Comparison of ENCODE assay signal across 24 cellular contexts in the genomic region with DNA sequence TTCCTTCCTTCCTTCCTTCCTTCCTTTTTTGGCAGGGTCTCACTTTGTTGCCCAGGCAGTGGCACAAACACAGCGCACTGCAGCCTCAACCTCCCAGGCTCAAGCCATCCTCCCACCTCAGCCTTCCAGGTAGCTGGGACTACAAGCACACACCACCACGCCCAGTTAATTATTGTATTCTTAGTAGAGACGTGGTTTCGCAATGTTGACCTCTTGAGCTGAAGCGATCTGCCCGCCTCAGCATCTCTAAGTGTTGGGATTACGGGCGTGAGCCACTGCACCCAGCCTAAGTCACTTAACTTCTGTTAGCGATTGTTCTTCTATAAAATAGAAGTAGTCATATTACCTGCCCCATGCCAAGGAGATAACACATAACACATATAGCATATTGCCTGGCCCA. TPM values are rescaled to one million over a fixed set of nuclear protein-coding genes. Genes with fewer than 3 reads are reported as not detected.
A peak's percentile ranks its signal among the peaks of the same experiment; 100 is the strongest.
DNase-seq lines count a peak whose midpoint lies in the region; ATAC-seq, FAIRE-seq and TF ChIP-seq lines count a peak whose summit lies in the region.
"Had no signal": no experiment of that assay in that cellular context is flagged by ENCODE, and none has a peak within 500 bp of the region (broad histone marks: within the 10 kb centered on the region; RNA-seq: fewer than 3 reads in every experiment).

No MANE protein-coding gene starts in this region.

- H3K27ac ChIP-seq in RWPE2 (ENCODE audit: poor library complexity, severe bottlenecking) = peak overlapping the region; percentile 80
- H3K27ac ChIP-seq: brain microvascular endothelial cell, prostate gland, tibial artery had no signal

- ATAC-seq in RWPE2 (ENCODE audit: low read depth) = no peak
- ATAC-seq in stimulated activated memory B cell treated with anti-CD40 and anti-IgM and Interleukin-4, amounts not matched to agents 10 μg/mL and 1 μg/mL and 100 μg/mL, for 72 hours = no peak
- ATAC-seq: left ventricle myocardium superior, SK-N-SH treated with all-trans-retinoic acid at 6 μM for 48 hours had no signal

- H3K36me3 Mint-ChIP-seq in stimulated activated memory B cell treated with anti-CD40 and anti-IgM and Interleukin-4, amounts not matched to agents 10 μg/mL and 1 μg/mL and 100 μg/mL, for 72 hours = no peaks in the 10 kb centered on the region
- H3K36me3 Mint-ChIP-seq: activated naive CD8-positive, alpha-beta T cell treated with anti-CD3 and anti-CD28 coated beads for 36 hours had no signal

- CTCF ChIA-PET in HEK293T (lab: Yijun Ruan, JAX) = no interaction called here

- H3K4me1 ChIP-seq in RWPE2 (ENCODE audit: insufficient read depth, poor library complexity, severe bottlenecking) = peaks cover 19% of the 10 kb centered on the region
- H3K4me1 ChIP-seq: prostate gland had no signal

- peaks cover 20% of the 10 kb centered on the region for H3K27me3 Mint-ChIP-seq in stimulated activated memory B cell treated with anti-CD40 and anti-IgM and Interleukin-4, amounts not matched to agents 10 μg/mL and 1 μg/mL and 100 μg/mL, for 72 hours

- POLR2A ChIA-PET in HEK293T (lab: Yijun Ruan, JAX) = no interaction called here

- no peaks in the 10 kb centered on the region for H3K36me3 ChIP-seq in RWPE2 (ENCODE audit: low read depth)
- H3K36me3 ChIP-seq: brain microvascular endothelial cell, prostate gland, tibial artery had no signal

- no peaks in the 10 kb centered on the region for H3K9me3 Mint-ChIP-seq in stimulated activated memory B cell treated with anti-CD40 and anti-IgM and Interleukin-4, amounts not matched to agents 10 μg/mL and 1 μg/mL and 100 μg/mL, for 72 hours
- H3K9me3 Mint-ChIP-seq: activated naive CD8-positive, alpha-beta T cell treated with anti-CD3 and anti-CD28 coated beads for 36 hours; H9 had no signal

- peaks cover 20% of the 10 kb centered on the region for H3K4me1 Mint-ChIP-seq in stimulated activated memory B cell treated with anti-CD40 and anti-IgM and Interleukin-4, amounts not matched to agents 10 μg/mL and 1 μg/mL and 100 μg/mL, for 72 hours

- no peak overlapping the region for H3K4me3 Mint-ChIP-seq in stimulated activated memory B cell treated with anti-CD40 and anti-IgM and Interleukin-4, amounts not matched to agents 10 μg/mL and 1 μg/mL and 100 μg/mL, for 72 hours
- H3K4me3 Mint-ChIP-seq: activated naive CD8-positive, alpha-beta T cell treated with anti-CD3 and anti-CD28 coated beads for 36 hours; H9 had no signal

- H3K4me3 ChIP-seq in RWPE2 (ENCODE audit: severe bottlenecking) = no peak overlapping the region
- H3K4me3 ChIP-seq: prostate gland, tibial artery had no signal

- H3K27me3 ChIP-seq in RWPE2 (ENCODE audit: insufficient read depth, poor library complexity, severe bottlenecking) = no peaks in the 10 kb centered on the region
- H3K27me3 ChIP-seq: brain microvascular endothelial cell, tibial artery had no signal

- no peaks in the 10 kb centered on the region for H3K9me3 ChIP-seq in RWPE2 (ENCODE audit: severe bottlenecking)
- H3K9me3 ChIP-seq: prostate gland, tibial artery had no signal

- FAIRE-seq in HTR-8/SVneo (lab: Jason Lieb, UNC) = peak; percentile 28
- FAIRE-seq: A204.1, GM18507, RCC 7860 had no signal

- H3K27ac Mint-ChIP-seq in stimulated activated memory B cell treated with anti-CD40 and anti-IgM and Interleukin-4, amounts not matched to agents 10 μg/mL and 1 μg/mL and 100 μg/mL, for 72 hours = no peak overlapping the region
- H3K27ac Mint-ChIP-seq: activated naive CD8-positive, alpha-beta T cell treated with anti-CD3 and anti-CD28 coated beads for 36 hours had no signal

- DNase-seq in DMS79 treated with DMSO at 0.1 percent for 48 hours (lab: John Stamatoyannopoulos, UW) (peak; percentile 20), DMS79 (lab: John Stamatoyannopoulos, UW) (no peak), HTR-8/SVneo (ENCODE audit: insufficient read length, low spot score) (no peak), RWPE2 (ENCODE audit: low spot score) (no peak), mucosa of gallbladder (ENCODE audit: low spot score) (peak; percentile 45), HEK293T (ENCODE audit: extremely low spot score) (no peak), NCI-H2081 (lab: John Stamatoyannopoulos, UW) (no peak)
- DNase-seq: activated CD4-positive, alpha-beta T cell treated with anti-CD3 and anti-CD28 coated beads, Interleukin-2, amount 50 U/mL, for 48 hours; activated naive CD8-positive, alpha-beta T cell treated with anti-CD3 and anti-CD28 coated beads for 36 hours; activated T-cell treated with anti-CD3 and anti-CD28 coated beads, Interleukin-2, amount 50 U/mL, for 1 hour; brain microvascular endothelial cell; C1 segment of cervical spinal cord; H9; left ventricle myocardium superior; NCI-H1694; NCI-H526 treated with DMSO at 0.1 percent for 48 hours; tibial artery had no signal

- TF ChIP-seq CTCF in RWPE2 (IDR thresholded peaks at IDR 0.05; ENCODE audit: poor library complexity, severe bottlenecking) = no peak

TF ChIP-seq in HEK293T, 16 proteins besides CTCF, POLR2A, EP300 and RAD21:
- no peak for TF ChIP-seq LEF1 (IDR thresholded peaks at IDR 0.05; ENCODE audit: borderline replicate concordance)
- no peak for TF ChIP-seq BHLHE40 (IDR thresholded peaks at IDR 0.05; ENCODE audit: borderline replicate concordance)
- no peak for TF ChIP-seq NFRKB (IDR thresholded peaks at IDR 0.05)
- TF ChIP-seq ARNT (IDR thresholded peaks at IDR 0.05) = no peak
- no peak for TF ChIP-seq FOXK2 (IDR thresholded peaks at IDR 0.05)
- TF ChIP-seq SUZ12 (IDR thresholded peaks at IDR 0.05) = no peak
- no peak for TF ChIP-seq ELF4 (IDR thresholded peaks at IDR 0.05)
- no peak for TF ChIP-seq CTBP1 (IDR thresholded peaks at IDR 0.05; ENCODE audit: borderline replicate concordance)
- TF ChIP-seq, protein P1, sequence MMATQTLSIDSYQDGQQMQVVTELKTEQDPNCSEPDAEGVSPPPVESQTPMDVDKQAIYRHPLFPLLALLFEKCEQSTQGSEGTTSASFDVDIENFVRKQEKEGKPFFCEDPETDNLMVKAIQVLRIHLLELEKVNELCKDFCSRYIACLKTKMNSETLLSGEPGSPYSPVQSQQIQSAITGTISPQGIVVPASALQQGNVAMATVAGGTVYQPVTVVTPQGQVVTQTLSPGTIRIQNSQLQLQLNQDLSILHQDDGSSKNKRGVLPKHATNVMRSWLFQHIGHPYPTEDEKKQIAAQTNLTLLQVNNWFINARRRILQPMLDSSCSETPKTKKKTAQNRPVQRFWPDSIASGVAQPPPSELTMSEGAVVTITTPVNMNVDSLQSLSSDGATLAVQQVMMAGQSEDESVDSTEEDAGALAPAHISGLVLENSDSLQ (IDR thresholded peaks at IDR 0.05) = no peak
- TF ChIP-seq HDGF (IDR thresholded peaks at IDR 0.05; ENCODE audit: borderline replicate concordance) = no peak

RNA-seq across cellular contexts. Expression of a gene that starts 2.8 kb away (rescaled TPM):
- total RNA-seq in mucosa of gallbladder = 39.0 TPM

RNA-seq across cellular contexts. Expression of a gene that starts 41.5 kb away (rescaled TPM):
- total RNA-seq in mucosa of gallbladder = not detected
- total RNA-seq: activated naive CD8-positive, alpha-beta T cell treated with anti-CD3 and anti-CD28 coated beads for 36 hours; dermis microvascular lymphatic vessel endothelial cell; H9; left ventricle myocardium superior had no signal

Comparison
In these comparisons a context has a peak if more than half of its experiments do, and no peak if none do; other contexts are left out.
1. DNase-seq: peak in DMS79 treated with DMSO at 0.1 percent for 48 hours (single experiment) and mucosa of gallbladder (single experiment); none in DMS79 (single experiment), HTR-8/SVneo (single experiment), RWPE2 (single experiment), HEK293T (single experiment) and NCI-H2081 (0 of 2).